8 cellular contexts compared by ENCODE assay signal in the genomic region with DNA sequence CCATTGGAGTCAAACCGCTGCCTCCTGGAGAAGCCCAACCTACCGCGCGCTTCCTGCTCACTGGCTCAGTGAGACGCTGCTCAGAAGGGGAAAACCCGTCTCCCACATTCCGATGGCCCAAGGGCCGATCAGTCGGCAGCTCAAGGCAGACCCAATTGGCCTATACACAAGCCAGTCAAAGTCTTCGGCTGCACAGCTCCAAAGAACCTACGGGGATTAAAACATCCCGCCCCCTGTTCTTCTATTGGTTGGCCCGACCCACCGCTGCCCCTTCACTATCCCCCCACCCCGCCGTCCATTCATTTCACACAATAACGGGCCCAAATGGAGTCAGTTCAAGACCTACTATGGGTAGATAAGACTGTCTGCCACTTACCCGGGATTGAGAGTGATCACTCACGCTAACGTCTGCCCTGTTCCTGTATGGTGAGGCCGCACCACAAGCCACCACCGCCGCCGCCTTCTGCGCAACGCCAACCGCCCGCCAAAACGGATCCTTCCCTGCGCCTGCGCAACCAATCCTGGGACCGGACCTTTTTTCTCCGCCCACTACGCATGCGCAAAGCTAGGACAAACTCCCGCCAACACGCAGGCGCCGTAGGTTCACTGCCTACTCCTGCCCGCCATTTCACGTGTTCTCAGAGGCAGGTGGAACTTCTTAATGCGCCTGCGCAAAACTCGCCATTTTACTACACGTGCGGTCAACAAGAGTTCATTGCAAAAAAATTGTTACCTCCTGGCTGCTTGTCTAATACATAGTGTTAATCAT. TPM values are rescaled to one million over a fixed set of nuclear protein-coding genes. Genes with fewer than 3 reads are reported as not detected.
DNase-seq lines count a peak whose midpoint lies in the region; ATAC-seq and TF ChIP-seq lines count a peak whose summit lies in the region.

Gene CBX5, minus strand, starts transcription at position 491 of the 769 bp plus-strand sequence. CDS start 22,472 bp downstream, outside the sequence.

- H3K27ac ChIP-seq in temporal lobe (ENCODE audit: low read depth, low read length): peak within 1 kb of the TSS; percentile 99

- peaks cover 67% of the 10 kb centered on the region for H3K4me1 Mint-ChIP-seq in activated naive CD4-positive, alpha-beta T cell treated with anti-CD3 and anti-CD28 coated beads, Interleukin-2, amount 10 ng/mL, durations not matched to agents 7 days and 5 days

- H3K27me3 ChIP-seq in GM06990 (replicated peaks; ENCODE audit: control insufficient read depth, insufficient read depth, low read length): no peaks in the 10 kb centered on the region

- peak; percentile 69 for ATAC-seq in HG02571 (IDR thresholded peaks at IDR 0.05; ENCODE audit: unreplicated experiment)

- H3K9me3 Mint-ChIP-seq in activated naive CD4-positive, alpha-beta T cell treated with anti-CD3 and anti-CD28 coated beads, Interleukin-2, amount 10 ng/mL, durations not matched to agents 7 days and 5 days: no peaks in the 10 kb centered on the region

- peak; percentile 95 for DNase-seq in GM06990 (ENCODE audit: extremely low read depth, insufficient read length)
- peak; percentile 99 for DNase-seq in NB4 (ENCODE audit: low read depth)
- peak; percentile 100 for DNase-seq in SK-N-DZ (ENCODE audit: low spot score)
- peak; percentile 100 for DNase-seq in activated naive CD4-positive, alpha-beta T cell treated with anti-CD3 and anti-CD28 coated beads, Interleukin-2, amount 10 ng/mL, durations not matched to agents 7 days and 5 days
- peak; percentile 98 for DNase-seq in glomerular endothelial cell (ENCODE audit: extremely low read depth, low read depth, low spot score)
- DNase-seq in occipital lobe (lab: John Stamatoyannopoulos, UW): peak; percentile 98

- H3K36me3 Mint-ChIP-seq in activated naive CD4-positive, alpha-beta T cell treated with anti-CD3 and anti-CD28 coated beads, Interleukin-2, amount 10 ng/mL, durations not matched to agents 7 days and 5 days: peaks cover 22% of the 10 kb centered on the region

- H3K4me3 ChIP-seq in GM06990 (replicated peaks; ENCODE audit: low read depth, low read length): peak within 1 kb of the TSS; percentile 100
- H3K4me3 ChIP-seq in NB4 (ENCODE audit: low read depth, low read length): peak within 1 kb of the TSS; percentile 91

- CTCF ChIA-PET in activated naive CD4-positive, alpha-beta T cell treated with anti-CD3 and anti-CD28 coated beads, Interleukin-2, amount 10 ng/mL, durations not matched to agents 7 days and 5 days (lab: Charles Lee): interaction anchor here (0.5 to 1.6 kb wide), 4 partner anchors 14 to 240 kb away, joined by 3 to 7 read pairs (median 3); no protein-coding TSS in a partner anchor

- H3K36me3 ChIP-seq in GM06990 (ENCODE audit: control insufficient read depth, insufficient read depth, low read length): peaks cover 10% of the 10 kb centered on the region

- no peak within 1 kb of the TSS for H3K27ac Mint-ChIP-seq in activated naive CD4-positive, alpha-beta T cell treated with anti-CD3 and anti-CD28 coated beads, Interleukin-2, amount 10 ng/mL, durations not matched to agents 7 days and 5 days

- TF ChIP-seq CTCF in GM06990 (IDR thresholded peaks at IDR 0.05; ENCODE audit: insufficient read depth, low read length, poor library complexity, severe bottlenecking) (no peak), NB4 (IDR thresholded peaks at IDR 0.05; ENCODE audit: low read depth, low read length) (no peak)

- H3K27me3 Mint-ChIP-seq in activated naive CD4-positive, alpha-beta T cell treated with anti-CD3 and anti-CD28 coated beads, Interleukin-2, amount 10 ng/mL, durations not matched to agents 7 days and 5 days: no peaks in the 10 kb centered on the region

- H3K4me3 Mint-ChIP-seq in activated naive CD4-positive, alpha-beta T cell treated with anti-CD3 and anti-CD28 coated beads, Interleukin-2, amount 10 ng/mL, durations not matched to agents 7 days and 5 days: no peak within 1 kb of the TSS

- peak; percentile 73 for TF ChIP-seq POLR2A in NB4 (IDR thresholded peaks at IDR 0.05; ENCODE audit: extremely low read depth, insufficient read length)

RNA-seq across cellular contexts. Expression of gene CBX5, which starts in this region (rescaled TPM):
- polyA plus RNA-seq in SK-N-DZ (2014; cell fraction: cytosol; rRNA removed): 64.8 and 65.8 TPM in 2 replicates
- polyA plus RNA-seq in SK-N-DZ (2014; cell fraction: nucleus; rRNA removed): 27.8 and 50.7 TPM in 2 replicates
- total RNA-seq in glomerular endothelial cell: 41.5 and 49.4 TPM in 2 replicates
- 104 TPM for total RNA-seq in occipital lobe
- 114 TPM for total RNA-seq in temporal lobe

Comparison
In these comparisons a context has a peak if more than half of its experiments do, and no peak if none do; other contexts are left out.
1. Peak in every context shown above with its lines: DNase-seq, ATAC-seq, H3K4me3 ChIP-seq and H3K27ac ChIP-seq.